18 cellular contexts compared by ENCODE assay signal in the genomic region with DNA sequence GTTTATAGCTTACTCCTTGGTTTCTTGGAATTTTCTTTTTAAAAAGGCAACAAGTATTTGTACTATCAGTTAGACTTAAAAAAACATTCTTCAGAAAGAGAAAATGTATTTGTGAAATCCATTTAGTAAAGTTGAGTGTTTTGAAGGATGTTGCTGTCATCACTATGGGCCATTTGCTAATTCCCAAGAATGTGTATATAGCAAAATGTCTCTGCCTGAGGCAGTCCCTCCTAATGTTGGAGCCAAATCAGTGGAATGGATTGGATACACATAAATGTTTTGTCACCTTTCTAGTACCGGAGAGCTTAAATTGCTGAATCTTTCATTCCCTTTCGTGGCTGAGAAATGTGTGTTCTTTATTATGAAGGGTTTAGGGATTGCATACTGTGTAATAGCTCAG.
A peak's percentile ranks its signal among the peaks of the same experiment; 100 is the strongest.
DNase-seq lines count a peak whose midpoint lies in the region; ATAC-seq and TF ChIP-seq lines count a peak whose summit lies in the region.
"Had no signal": no experiment of that assay in that cellular context is flagged by ENCODE, and none has a peak within 500 bp of the region (broad histone marks: within the 10 kb centered on the region; RNA-seq: fewer than 3 reads in every experiment).

No MANE protein-coding gene starts in this region.

- peaks cover 20% of the 10 kb centered on the region for H3K36me3 Mint-ChIP-seq in activated naive CD8-positive, alpha-beta T cell treated with anti-CD3 and anti-CD28 coated beads, Interleukin-2, amount 10 ng/mL, durations not matched to agents 7 days and 5 days
- no peaks in the 10 kb centered on the region for H3K36me3 Mint-ChIP-seq in activated naive CD8-positive, alpha-beta T cell treated with anti-CD3 and anti-CD28 coated beads for 36 hours
- H3K36me3 Mint-ChIP-seq: CD8-positive, alpha-beta memory T cell; IgD-negative memory B cell had no signal

- H3K36me3 ChIP-seq in OCI-LY7 (ENCODE audit: insufficient read depth, low read length), result peaks cover 45% of the 10 kb centered on the region
- H3K36me3 ChIP-seq in smooth muscle cell (ENCODE audit: low read depth), result no peaks in the 10 kb centered on the region

- H3K9me3 ChIP-seq in OCI-LY7 (ENCODE audit: low read length) (peaks cover 61% of the 10 kb centered on the region), smooth muscle cell (replicated peaks; ENCODE audit: low read depth) (no peaks in the 10 kb centered on the region)

- H3K4me1 ChIP-seq in OCI-LY7 (ENCODE audit: insufficient read depth, low read length, poor library complexity, severe bottlenecking), result peaks cover 41% of the 10 kb centered on the region
- no peaks in the 10 kb centered on the region for H3K4me1 ChIP-seq in smooth muscle cell (ENCODE audit: low read depth)

- H3K27me3 ChIP-seq in smooth muscle cell (ENCODE audit: low read depth), result no peaks in the 10 kb centered on the region

- no peaks in the 10 kb centered on the region for H4K20me1 ChIP-seq in OCI-LY7 (ENCODE audit: insufficient read depth, low read length)
- H4K20me1 ChIP-seq in smooth muscle cell (ENCODE audit: low read depth), result no peaks in the 10 kb centered on the region

- WGBS in smooth muscle cell (ENCODE audit: low lambda C conversion rate), result 29% methylated on average over 2 of the region's 2 CpGs

- ATAC-seq in activated naive CD8-positive, alpha-beta T cell treated with anti-CD3 and anti-CD28 coated beads, Interleukin-2, amount 10 ng/mL, durations not matched to agents 7 days and 5 days (ENCODE audit: low read depth), result no peak
- ATAC-seq in GM19452 (IDR thresholded peaks at IDR 0.05; ENCODE audit: unreplicated experiment) (no peak), HG02642 (IDR thresholded peaks at IDR 0.05; ENCODE audit: poor library complexity, unreplicated experiment) (no peak)
- ATAC-seq: Panc1 had no signal

- peak overlapping the region; percentile 43 for H3K4me3 ChIP-seq in OCI-LY7 (ENCODE audit: low read depth, low read length, poor library complexity, severe bottlenecking)
- H3K4me3 ChIP-seq in smooth muscle cell, result no peak overlapping the region

- no peak for DNase-seq in activated naive CD8-positive, alpha-beta T cell treated with anti-CD3 and anti-CD28 coated beads, Interleukin-2, amount 10 ng/mL, durations not matched to agents 7 days and 5 days
- no peak for DNase-seq in activated naive CD8-positive, alpha-beta T cell treated with anti-CD3 and anti-CD28 coated beads for 36 hours
- no peak for DNase-seq in OCI-LY7 (ENCODE audit: low spot score)
- DNase-seq in dedifferentiated amniotic fluid mesenchymal stem cell (ENCODE audit: extremely low spot score), result peak; percentile 26
- DNase-seq in smooth muscle cell (lab: John Stamatoyannopoulos, UW; ENCODE audit: unreplicated experiment), result no peak
- no peak for DNase-seq in GM19240 (ENCODE audit: insufficient read length, low spot score)
- DNase-seq: CD8-positive, alpha-beta memory T cell; DMS79; GF-D8; MV-4-11; NCI-H2029 treated with DMSO at 0.1 percent for 48 hours; NCI-H524; SHP77 had no signal

- no peak overlapping the region for H3K9ac ChIP-seq in smooth muscle cell (ENCODE audit: low read depth)

- no peaks in the 10 kb centered on the region for H3K79me2 ChIP-seq in OCI-LY7 (ENCODE audit: insufficient read depth, low read depth, low read length)
- H3K79me2 ChIP-seq in smooth muscle cell (ENCODE audit: low read depth), result no peaks in the 10 kb centered on the region

- no TSS peak for BruUV-seq in OCI-LY7 (replicated peaks; lab: Mats Ljungman, UMichigan)

- intact Hi-C loops in OCI-LY7 (cut with micrococcal nuclease; ENCODE audit: unreplicated experiment), result loop anchor here (2.0 to 10.0 kb wide), 5 partner anchors 177 to 1169 kb away; a partner anchor contains a TSS

- no peaks in the 10 kb centered on the region for H3F3A ChIP-seq in smooth muscle cell (ENCODE audit: low read depth)

- CTCF ChIA-PET in OCI-LY7 (lab: Charles Lee; ENCODE audit: unreplicated experiment), result no interaction called here

- H3K4me2 ChIP-seq in OCI-LY7 (ENCODE audit: low read length) (peak overlapping the region; percentile 63; the same call in 1 of the 2 replicates), smooth muscle cell (no peak overlapping the region)

- H3K9me3 Mint-ChIP-seq in activated naive CD8-positive, alpha-beta T cell treated with anti-CD3 and anti-CD28 coated beads, Interleukin-2, amount 10 ng/mL, durations not matched to agents 7 days and 5 days, result peaks cover 14% of the 10 kb centered on the region
- H3K9me3 Mint-ChIP-seq in activated naive CD8-positive, alpha-beta T cell treated with anti-CD3 and anti-CD28 coated beads for 36 hours, result peaks cover 2% of the 10 kb centered on the region
- H3K9me3 Mint-ChIP-seq: CD8-positive, alpha-beta memory T cell had no signal

- no peak overlapping the region for H3K4me3 Mint-ChIP-seq in activated naive CD8-positive, alpha-beta T cell treated with anti-CD3 and anti-CD28 coated beads, Interleukin-2, amount 10 ng/mL, durations not matched to agents 7 days and 5 days
- no peak overlapping the region for H3K4me3 Mint-ChIP-seq in activated naive CD8-positive, alpha-beta T cell treated with anti-CD3 and anti-CD28 coated beads for 36 hours
- H3K4me3 Mint-ChIP-seq: IgD-negative memory B cell had no signal

- H2AFZ ChIP-seq in OCI-LY7 (ENCODE audit: low read length) (no peak overlapping the region), smooth muscle cell (ENCODE audit: low read depth) (peak overlapping the region; percentile 20)

- H3K4me1 Mint-ChIP-seq in activated naive CD8-positive, alpha-beta T cell treated with anti-CD3 and anti-CD28 coated beads, Interleukin-2, amount 10 ng/mL, durations not matched to agents 7 days and 5 days, result peaks cover 26% of the 10 kb centered on the region
- H3K4me1 Mint-ChIP-seq in activated naive CD8-positive, alpha-beta T cell treated with anti-CD3 and anti-CD28 coated beads for 36 hours, result peaks cover 16% of the 10 kb centered on the region

- no peaks in the 10 kb centered on the region for H3K9me2 ChIP-seq in OCI-LY7 (ENCODE audit: insufficient read depth, low read length)

- no peak for TF ChIP-seq CTCF in OCI-LY7 (conservative IDR thresholded peaks at IDR 0.05; ENCODE audit: low read length)
- no peak for TF ChIP-seq CTCF in smooth muscle cell (IDR thresholded peaks at IDR 0.05; ENCODE audit: borderline replicate concordance, insufficient read depth, poor library complexity, severe bottlenecking)

- H3K27ac Mint-ChIP-seq in activated naive CD8-positive, alpha-beta T cell treated with anti-CD3 and anti-CD28 coated beads, Interleukin-2, amount 10 ng/mL, durations not matched to agents 7 days and 5 days, result peak overlapping the region; percentile 30
- no peak overlapping the region for H3K27ac Mint-ChIP-seq in activated naive CD8-positive, alpha-beta T cell treated with anti-CD3 and anti-CD28 coated beads for 36 hours
- H3K27ac Mint-ChIP-seq: CD8-positive, alpha-beta memory T cell; IgD-negative memory B cell had no signal

- peak overlapping the region; percentile 99 for H3K27ac ChIP-seq in OCI-LY7 (ENCODE audit: low read depth, low read length, poor library complexity, severe bottlenecking)
- H3K27ac ChIP-seq in smooth muscle cell (ENCODE audit: low read depth), result no peak overlapping the region
- H3K27ac ChIP-seq: 22Rv1 had no signal

- H3K27me3 Mint-ChIP-seq in activated naive CD8-positive, alpha-beta T cell treated with anti-CD3 and anti-CD28 coated beads, Interleukin-2, amount 10 ng/mL, durations not matched to agents 7 days and 5 days, result peaks cover 46% of the 10 kb centered on the region
- H3K27me3 Mint-ChIP-seq in activated naive CD8-positive, alpha-beta T cell treated with anti-CD3 and anti-CD28 coated beads for 36 hours, result peaks cover 43% of the 10 kb centered on the region

- POLR2A ChIA-PET in activated naive CD8-positive, alpha-beta T cell treated with anti-CD3 and anti-CD28 coated beads, Interleukin-2, amount 10 ng/mL, durations not matched to agents 7 days and 5 days (lab: Charles Lee), result no interaction called here
- POLR2A ChIA-PET in OCI-LY7 (lab: Charles Lee), result interaction anchor here (0.6 to 2.2 kb wide), 11 partner anchors 9 to 742 kb away, joined by 3 to 10 read pairs (median 3); no protein-coding TSS in a partner anchor
